In genomic region chr9:136552117-136552685, GRCh38 we compare ENCODE assay signal across 8 cellular contexts. TPM values are rescaled to one million over a fixed set of nuclear protein-coding genes. Genes with fewer than 3 reads are reported as not detected.
DNase-seq lines count a peak whose midpoint lies in the region; ATAC-seq and TF ChIP-seq lines count a peak whose summit lies in the region.

No MANE protein-coding gene starts in this region.

- H3K27ac Mint-ChIP-seq in activated CD8-positive, alpha-beta T cell treated with anti-CD3 and anti-CD28 coated beads for 36 hours: no peak overlapping the region
- H3K27ac Mint-ChIP-seq in activated CD8-positive, alpha-beta T cell treated with anti-CD3 and anti-CD28 coated beads, Interleukin-2, amount 10 ng/mL, durations not matched to agents 7 days and 5 days: no peak overlapping the region
- H3K27ac Mint-ChIP-seq in T-cell: peak overlapping the region; percentile 61 to 79
- no peak overlapping the region for H3K27ac Mint-ChIP-seq in activated CD4-positive, alpha-beta T cell treated with anti-CD3 and anti-CD28 coated beads, Interleukin-2, amount 10 ng/mL, durations not matched to agents 24 days and 14 days

- no peaks in the 10 kb centered on the region for H3K36me3 ChIP-seq in left ventricle myocardium inferior
- H3K36me3 ChIP-seq in thyroid gland: no peaks in the 10 kb centered on the region

- H3K4me3 ChIP-seq in left ventricle myocardium inferior (no peak overlapping the region), thyroid gland (replicated peaks in 1 of 3) (no peak overlapping the region)

- H3K4me1 Mint-ChIP-seq in activated CD8-positive, alpha-beta T cell treated with anti-CD3 and anti-CD28 coated beads for 36 hours (ENCODE audit: low read depth): peaks cover 19% of the 10 kb centered on the region
- H3K4me1 Mint-ChIP-seq in activated CD8-positive, alpha-beta T cell treated with anti-CD3 and anti-CD28 coated beads, Interleukin-2, amount 10 ng/mL, durations not matched to agents 7 days and 5 days (ENCODE audit: low read depth): peaks cover 26% of the 10 kb centered on the region
- peaks cover 10 to 19% (median 17%) of the 10 kb centered on the region in 3 donors for H3K4me1 Mint-ChIP-seq in T-cell
- peaks cover 9% of the 10 kb centered on the region for H3K4me1 Mint-ChIP-seq in activated CD4-positive, alpha-beta T cell treated with anti-CD3 and anti-CD28 coated beads, Interleukin-2, amount 10 ng/mL, durations not matched to agents 24 days and 14 days

- H3K9me3 ChIP-seq in left ventricle myocardium inferior (replicated peaks) (no peaks in the 10 kb centered on the region), thyroid gland (no peaks in the 10 kb centered on the region)

- CTCF ChIA-PET in activated CD8-positive, alpha-beta T cell treated with anti-CD3 and anti-CD28 coated beads for 36 hours (lab: Charles Lee): interaction anchor here (0.7 to 1.4 kb wide), 4 partner anchors 22 to 163 kb away, joined by 3 to 4 read pairs (median 4); no protein-coding TSS in a partner anchor
- CTCF ChIA-PET in activated CD8-positive, alpha-beta T cell treated with anti-CD3 and anti-CD28 coated beads, Interleukin-2, amount 10 ng/mL, durations not matched to agents 7 days and 5 days (lab: Charles Lee): interaction anchor here (0.9 to 1.0 kb wide), 2 partner anchors 64 to 80 kb away, joined by 3 to 4 read pairs; no protein-coding TSS in a partner anchor
- CTCF ChIA-PET in T-cell (lab: Charles Lee): interaction anchor here in 1 of 2 donors (0.7 kb wide), 1 partner anchor 64 kb away, joined by 4 read pairs; no protein-coding TSS in a partner anchor

- peak; percentile 28 for ATAC-seq in activated CD8-positive, alpha-beta T cell treated with anti-CD3 and anti-CD28 coated beads for 36 hours
- ATAC-seq in activated CD8-positive, alpha-beta T cell treated with anti-CD3 and anti-CD28 coated beads, Interleukin-2, amount 10 ng/mL, durations not matched to agents 7 days and 5 days: no peak
- ATAC-seq in T-cell (replicated peaks in 1 of 4): peak; percentile 30 to 58 (median 42)
- no peak for ATAC-seq in GM21447 (IDR thresholded peaks at IDR 0.05; ENCODE audit: unreplicated experiment)

- no peak for TF ChIP-seq CTCF in activated CD8-positive, alpha-beta T cell treated with anti-CD3 and anti-CD28 coated beads for 36 hours (IDR thresholded peaks at IDR 0.05)
- no peak for TF ChIP-seq CTCF in left ventricle myocardium inferior (IDR thresholded peaks at IDR 0.05; ENCODE audit: borderline replicate concordance)
- no peak for TF ChIP-seq CTCF in thyroid gland (IDR thresholded peaks at IDR 0.05)

- no peak for TF ChIP-seq POLR2A in thyroid gland (IDR thresholded peaks at IDR 0.05)

- no peaks in the 10 kb centered on the region for H3K36me3 Mint-ChIP-seq in activated CD8-positive, alpha-beta T cell treated with anti-CD3 and anti-CD28 coated beads for 36 hours (ENCODE audit: low read depth)
- H3K36me3 Mint-ChIP-seq in activated CD8-positive, alpha-beta T cell treated with anti-CD3 and anti-CD28 coated beads, Interleukin-2, amount 10 ng/mL, durations not matched to agents 7 days and 5 days (ENCODE audit: low read depth): no peaks in the 10 kb centered on the region
- H3K36me3 Mint-ChIP-seq in T-cell: no peaks in the 10 kb centered on the region
- H3K36me3 Mint-ChIP-seq in activated CD4-positive, alpha-beta T cell treated with anti-CD3 and anti-CD28 coated beads, Interleukin-2, amount 10 ng/mL, durations not matched to agents 24 days and 14 days (ENCODE audit: low read depth): peaks cover 2% of the 10 kb centered on the region

- no peak for DNase-seq in activated CD8-positive, alpha-beta T cell treated with anti-CD3 and anti-CD28 coated beads for 36 hours
- no peak for DNase-seq in activated CD8-positive, alpha-beta T cell treated with anti-CD3 and anti-CD28 coated beads, Interleukin-2, amount 10 ng/mL, durations not matched to agents 7 days and 5 days
- peak in 1 of 34 experiments; percentile 38 for DNase-seq in T-cell
- no peak for DNase-seq in left ventricle myocardium inferior
- no peak for DNase-seq in thyroid gland
- DNase-seq in HuH-7.5 (ENCODE audit: low spot score): no peak
- no peak for DNase-seq in activated CD4-positive, alpha-beta T cell treated with anti-CD3 and anti-CD28 coated beads, Interleukin-2, amount 10 ng/mL, durations not matched to agents 24 days and 14 days

- H3K27ac ChIP-seq in left ventricle myocardium inferior (replicated peaks) (peak overlapping the region; percentile 64), thyroid gland (peak overlapping the region in 2 of 3 donors; percentile 35 to 50)

- H3K27me3 ChIP-seq in left ventricle myocardium inferior (ENCODE audit: low read depth) (no peaks in the 10 kb centered on the region), thyroid gland (no peaks in the 10 kb centered on the region)

- WGBS in thyroid gland, 2 donors: 74 to 81% methylated on average over 22 of the region's 22 CpGs

- POLR2A ChIA-PET in activated CD8-positive, alpha-beta T cell treated with anti-CD3 and anti-CD28 coated beads for 36 hours (lab: Charles Lee): interaction anchor here (0.9 kb wide), 1 partner anchor 35 kb away, joined by 4 read pairs; no protein-coding TSS in a partner anchor
- POLR2A ChIA-PET in activated CD8-positive, alpha-beta T cell treated with anti-CD3 and anti-CD28 coated beads, Interleukin-2, amount 10 ng/mL, durations not matched to agents 7 days and 5 days (lab: Charles Lee): interaction anchor here (0.6 to 1.4 kb wide), 4 partner anchors 14 to 126 kb away, joined by 3 to 5 read pairs (median 3); no protein-coding TSS in a partner anchor
- POLR2A ChIA-PET in T-cell (lab: Charles Lee): no interaction called here

- intact Hi-C loops in activated CD8-positive, alpha-beta T cell treated with anti-CD3 and anti-CD28 coated beads for 36 hours (cut with micrococcal nuclease): no loop called here
- intact Hi-C loops in left ventricle myocardium inferior (cut with micrococcal nuclease): no loop called here
- intact Hi-C loops in thyroid gland (cut with DNase I): no loop called here
- intact Hi-C loops in activated CD4-positive, alpha-beta T cell treated with anti-CD3 and anti-CD28 coated beads, Interleukin-2, amount 10 ng/mL, durations not matched to agents 24 days and 14 days (cut with micrococcal nuclease): no loop called here

- H3K9me3 Mint-ChIP-seq in activated CD8-positive, alpha-beta T cell treated with anti-CD3 and anti-CD28 coated beads for 36 hours: no peaks in the 10 kb centered on the region
- H3K9me3 Mint-ChIP-seq in activated CD8-positive, alpha-beta T cell treated with anti-CD3 and anti-CD28 coated beads, Interleukin-2, amount 10 ng/mL, durations not matched to agents 7 days and 5 days (ENCODE audit: insufficient read depth): no peaks in the 10 kb centered on the region
- no peaks in the 10 kb centered on the region for H3K9me3 Mint-ChIP-seq in T-cell
- H3K9me3 Mint-ChIP-seq in activated CD4-positive, alpha-beta T cell treated with anti-CD3 and anti-CD28 coated beads, Interleukin-2, amount 10 ng/mL, durations not matched to agents 24 days and 14 days: no peaks in the 10 kb centered on the region

- no peak overlapping the region for H3K4me3 Mint-ChIP-seq in activated CD8-positive, alpha-beta T cell treated with anti-CD3 and anti-CD28 coated beads for 36 hours
- H3K4me3 Mint-ChIP-seq in activated CD8-positive, alpha-beta T cell treated with anti-CD3 and anti-CD28 coated beads, Interleukin-2, amount 10 ng/mL, durations not matched to agents 7 days and 5 days: no peak overlapping the region
- peak overlapping the region in 2 of 3 donors; percentile 24 to 72 for H3K4me3 Mint-ChIP-seq in T-cell
- H3K4me3 Mint-ChIP-seq in activated CD4-positive, alpha-beta T cell treated with anti-CD3 and anti-CD28 coated beads, Interleukin-2, amount 10 ng/mL, durations not matched to agents 24 days and 14 days: no peak overlapping the region

- H3K27me3 Mint-ChIP-seq in activated CD8-positive, alpha-beta T cell treated with anti-CD3 and anti-CD28 coated beads for 36 hours: no peaks in the 10 kb centered on the region
- peaks cover 2% of the 10 kb centered on the region for H3K27me3 Mint-ChIP-seq in activated CD8-positive, alpha-beta T cell treated with anti-CD3 and anti-CD28 coated beads, Interleukin-2, amount 10 ng/mL, durations not matched to agents 7 days and 5 days (ENCODE audit: low read depth)
- H3K27me3 Mint-ChIP-seq in T-cell: no peaks in the 10 kb centered on the region
- peaks cover 7% of the 10 kb centered on the region for H3K27me3 Mint-ChIP-seq in activated CD4-positive, alpha-beta T cell treated with anti-CD3 and anti-CD28 coated beads, Interleukin-2, amount 10 ng/mL, durations not matched to agents 24 days and 14 days

- H3K4me1 ChIP-seq in left ventricle myocardium inferior (peaks cover 32% of the 10 kb centered on the region), thyroid gland (peaks cover 13 to 53% of the 10 kb centered on the region in 2 donors)

RNA-seq across cellular contexts. Expression of gene NOTCH1, which starts 6.4 kb away (rescaled TPM):
- 10 to 100 TPM; 45.7 to 47.6 TPM for total RNA-seq in activated CD8-positive, alpha-beta T cell treated with anti-CD3 and anti-CD28 coated beads for 36 hours
- 10 to 100 TPM; 86.6 to 94.1 TPM for total RNA-seq in activated CD8-positive, alpha-beta T cell treated with anti-CD3 and anti-CD28 coated beads, Interleukin-2, amount 10 ng/mL, durations not matched to agents 7 days and 5 days
- total RNA-seq in T-cell: 10 to 100 TPM; 50.1 to 96.1 (median 84.1) TPM
- total RNA-seq in left ventricle myocardium inferior: 17.6 TPM
- 10 to 100 TPM; 19.6 to 35.4 (median 23.2) TPM for total RNA-seq in thyroid gland
- total RNA-seq in activated CD4-positive, alpha-beta T cell treated with anti-CD3 and anti-CD28 coated beads, Interleukin-2, amount 10 ng/mL, durations not matched to agents 24 days and 14 days: 108 and 113 TPM in 2 replicates

Comparison
In these comparisons a context has a peak if more than half of its experiments do, and no peak if none do; other contexts are left out.
1. ATAC-seq: peak in activated CD8-positive, alpha-beta T cell treated with anti-CD3 and anti-CD28 coated beads for 36 hours (single experiment) and T-cell (4 of 4); none in activated CD8-positive, alpha-beta T cell treated with anti-CD3 and anti-CD28 coated beads, Interleukin-2, amount 10 ng/mL, durations not matched to agents 7 days and 5 days (single experiment) and GM21447 (single experiment).
2. H3K27ac Mint-ChIP-seq: peak in T-cell (2 of 2); none in activated CD8-positive, alpha-beta T cell treated with anti-CD3 and anti-CD28 coated beads for 36 hours (single experiment), activated CD8-positive, alpha-beta T cell treated with anti-CD3 and anti-CD28 coated beads, Interleukin-2, amount 10 ng/mL, durations not matched to agents 7 days and 5 days (single experiment) and activated CD4-positive, alpha-beta T cell treated with anti-CD3 and anti-CD28 coated beads, Interleukin-2, amount 10 ng/mL, durations not matched to agents 24 days and 14 days (single experiment).
3. H3K4me3 Mint-ChIP-seq: peak in T-cell (2 of 3); none in activated CD8-positive, alpha-beta T cell treated with anti-CD3 and anti-CD28 coated beads for 36 hours (single experiment), activated CD8-positive, alpha-beta T cell treated with anti-CD3 and anti-CD28 coated beads, Interleukin-2, amount 10 ng/mL, durations not matched to agents 7 days and 5 days (single experiment) and activated CD4-positive, alpha-beta T cell treated with anti-CD3 and anti-CD28 coated beads, Interleukin-2, amount 10 ng/mL, durations not matched to agents 24 days and 14 days (single experiment).
4. POLR2A ChIA-PET loops: an anchor here in activated CD8-positive, alpha-beta T cell treated with anti-CD3 and anti-CD28 coated beads for 36 hours (0.9 kb wide) and activated CD8-positive, alpha-beta T cell treated with anti-CD3 and anti-CD28 coated beads, Interleukin-2, amount 10 ng/mL, durations not matched to agents 7 days and 5 days (0.6 to 1.4 kb wide); none called in T-cell.